ENCODE assay signal across 23 cellular contexts in genomic region chr5:134426362-134426761, GRCh38. TPM values are rescaled to one million over a fixed set of nuclear protein-coding genes. Genes with fewer than 3 reads are reported as not detected.
DNase-seq lines count a peak whose midpoint lies in the region; ATAC-seq, FAIRE-seq and TF ChIP-seq lines count a peak whose summit lies in the region.
"Had no signal": no experiment of that assay in that cellular context is flagged by ENCODE, and none has a peak within 500 bp of the region (broad histone marks: within the 10 kb centered on the region; RNA-seq: fewer than 3 reads in every experiment).

No MANE protein-coding gene starts in this region.

- no peak overlapping the region for H2BK15ac ChIP-seq in mesendoderm (replicated peaks; ENCODE audit: low read depth)

- H3K56ac ChIP-seq in mesendoderm (ENCODE audit: low read length) = no peak overlapping the region

- H3K79me1 ChIP-seq in mesendoderm (ENCODE audit: low read length) = no peaks in the 10 kb centered on the region

- intact Hi-C loops in K562 (cut with micrococcal nuclease) = no loop called here
- intact Hi-C loops in spleen (cut with DNase I; ENCODE audit: low total_unique reads) = no loop called here

- H3K27ac ChIP-seq in HUES6 (ENCODE audit: low read depth, low read length) = 0 out of 2 replicates have a peak overlapping the region, but pooled peaks have one; percentile 36
- H3K27ac ChIP-seq in K562 (ENCODE audit: extremely low read depth, low read depth, low read length) = no peak overlapping the region
- H3K27ac ChIP-seq in spleen = no peak overlapping the region
- H3K27ac ChIP-seq in mesendoderm (ENCODE audit: low read depth, low read length) = no peak overlapping the region
- H3K27ac ChIP-seq: 22Rv1, A549, C4-2B had no signal

- H3K4me2 ChIP-seq in K562 (ENCODE audit: insufficient read depth, low read length) (no peak overlapping the region), mesendoderm (ENCODE audit: low read length) (no peak overlapping the region)
- H3K4me2 ChIP-seq: A549 had no signal

- no peak overlapping the region for H4K5ac ChIP-seq in mesendoderm (ENCODE audit: low read length)

- no peak for FAIRE-seq in K562 (lab: Jason Lieb, UNC)
- FAIRE-seq: A549, GM12892, GM18507, H54 had no signal

- no peak for TF ChIP-seq RAD21 in K562 (CRISPR knock-in tag; conservative IDR thresholded peaks at IDR 0.05 in 1 of 2, IDR thresholded peaks at IDR 0.05 in 1 of 2)

- peaks cover 26% of the 10 kb centered on the region for H3K4me1 ChIP-seq in HUES6 (ENCODE audit: control insufficient read depth, insufficient read depth, low read length)
- H3K4me1 ChIP-seq in K562 (replicated peaks in 1 of 2; ENCODE audit: control insufficient read depth in 2 of 2, insufficient read depth in 2 of 2, low read length in 2 of 2) = no peaks in the 10 kb centered on the region
- no peaks in the 10 kb centered on the region for H3K4me1 ChIP-seq in spleen
- peaks cover 8% of the 10 kb centered on the region for H3K4me1 ChIP-seq in mesendoderm (ENCODE audit: control insufficient read depth, low read depth, low read length)
- H3K4me1 ChIP-seq: A549 had no signal

- BruUV-seq in K562 (replicated peaks; lab: Mats Ljungman, UMichigan) = no TSS peak

- TF ChIP-seq EP300 in K562 (IDR thresholded peaks at IDR 0.05; ENCODE audit: low read length) = no peak

- ATAC-seq in K562 = 0 out of 3 replicates have a peak, but pooled peaks have one; percentile 40
- ATAC-seq in HG03095 (IDR thresholded peaks at IDR 0.05; ENCODE audit: unreplicated experiment) = no peak
- ATAC-seq: A549 had no signal

- H3K4me3 ChIP-seq in HUES6 (ENCODE audit: low read depth, low read length) = no peak overlapping the region
- no peak overlapping the region for H3K4me3 ChIP-seq in K562
- H3K4me3 ChIP-seq in spleen = no peak overlapping the region
- H3K4me3 ChIP-seq in mesendoderm (ENCODE audit: low read length) = no peak overlapping the region
- no peak overlapping the region for H3K4me3 ChIP-seq in H7 (ENCODE audit: insufficient read depth, low read depth, low read length)
- H3K4me3 ChIP-seq: A549 had no signal

- in situ Hi-C loops in K562 (cut with MboI) = no loop called here

- H2BK5ac ChIP-seq in mesendoderm (ENCODE audit: low read length) = no peak overlapping the region

- H3K36me3 ChIP-seq in HUES6 (ENCODE audit: control insufficient read depth, insufficient read depth, low read length) (no peaks in the 10 kb centered on the region), K562 (ENCODE audit: control insufficient read depth, insufficient read depth, low read length) (no peaks in the 10 kb centered on the region), spleen (no peaks in the 10 kb centered on the region), mesendoderm (ENCODE audit: control insufficient read depth, insufficient read depth, low read length) (no peaks in the 10 kb centered on the region), H7 (replicated peaks; ENCODE audit: control insufficient read depth, insufficient read depth, low read length) (no peaks in the 10 kb centered on the region)

- H3K23ac ChIP-seq in mesendoderm (ENCODE audit: low read length) = no peak overlapping the region

- no peak overlapping the region for H2AK5ac ChIP-seq in mesendoderm (ENCODE audit: low read length)

- CTCF ChIA-PET in K562 (lab: Yijun Ruan, JAX; ENCODE audit: low intra/inter-chr PET ratio) = no interaction called here

- H4K8ac ChIP-seq in mesendoderm (ENCODE audit: low read depth, low read length) = no peak overlapping the region

- H3K27me3 ChIP-seq in HUES6 (ENCODE audit: control insufficient read depth, insufficient read depth, low read length) (no peaks in the 10 kb centered on the region), K562 (ENCODE audit: control insufficient read depth in 2 of 2, insufficient read depth in 2 of 2, low read length in 2 of 2) (no peaks in the 10 kb centered on the region), spleen (replicated peaks in 1 of 7) (no peaks in the 10 kb centered on the region), mesendoderm (ENCODE audit: insufficient read depth, low read length, poor library complexity) (no peaks in the 10 kb centered on the region), H7 (ENCODE audit: control insufficient read depth, insufficient read depth, low read length) (no peaks in the 10 kb centered on the region)

- H3K4ac ChIP-seq in mesendoderm (ENCODE audit: low read depth, low read length) = no peak overlapping the region

- POLR2A ChIA-PET in K562 (lab: Yijun Ruan, JAX) = interaction anchor here (0.6 to 1.2 kb wide), 3 partner anchors 9 to 37 kb away, joined by 3 to 5 read pairs (median 3); no protein-coding TSS in a partner anchor

- no peak overlapping the region for H2AFZ ChIP-seq in K562 (ENCODE audit: low read depth, low read length)

- no peaks in the 10 kb centered on the region for H3K9me1 ChIP-seq in K562 (ENCODE audit: control insufficient read depth, insufficient read depth, low read length)

- H3K9me3 ChIP-seq in HUES6 (ENCODE audit: control insufficient read depth, insufficient read depth, low read depth, low read length) (no peaks in the 10 kb centered on the region), K562 (replicated peaks; ENCODE audit: control insufficient read depth, insufficient read depth, low read depth, low read length) (no peaks in the 10 kb centered on the region), spleen (no peaks in the 10 kb centered on the region)
- H3K9me3 ChIP-seq: A549 had no signal

- H4K20me1 ChIP-seq in K562 (replicated peaks; ENCODE audit: control insufficient read depth, insufficient read depth, low read length) = no peaks in the 10 kb centered on the region

- H2BK120ac ChIP-seq in mesendoderm (ENCODE audit: low read depth, low read length) = no peak overlapping the region

- 4% methylated on average over 7 of the region's 7 CpGs for WGBS in K562 (ENCODE audit: insufficient coverage, low coverage, missing lambda C conversion rate)
- 87 to 96% (median 93%) methylated on average over 7 of the region's 7 CpGs for WGBS in spleen, 5 donors
- WGBS in mesendoderm (ENCODE audit: extremely low coverage, insufficient coverage, low lambda C conversion rate) = no CpG with 5 or more reads among the region's 7 CpGs

- H3K9ac ChIP-seq in HUES6 (ENCODE audit: low read length) = no peak overlapping the region
- H3K9ac ChIP-seq in K562 (ENCODE audit: insufficient read depth in 1 of 2, low read depth in 2 of 2, low read length in 2 of 2) = no peak overlapping the region
- no peak overlapping the region for H3K9ac ChIP-seq in mesendoderm (ENCODE audit: low read length)

- H3K18ac ChIP-seq in mesendoderm (ENCODE audit: low read length) = no peak overlapping the region

- no peak for TF ChIP-seq POLR2A in K562 (conservative IDR thresholded peaks at IDR 0.05)
- no peak for TF ChIP-seq POLR2A in spleen (IDR thresholded peaks at IDR 0.05)

- no peak for TF ChIP-seq CTCF in K562 (IDR thresholded peaks at IDR 0.05 in 2 of 3, conservative IDR thresholded peaks at IDR 0.05 in 1 of 3; ENCODE audit: insufficient read depth in 2 of 3, low read depth in 1 of 3, low read length in 3 of 3)
- no peak for TF ChIP-seq CTCF in spleen (IDR thresholded peaks at IDR 0.05 in 8 of 11, conservative IDR thresholded peaks at IDR 0.05 in 3 of 11)

- no peaks in the 10 kb centered on the region for H3K79me2 ChIP-seq in K562 (ENCODE audit: control insufficient read depth, insufficient read depth, low read length)
- H3K79me2 ChIP-seq in mesendoderm (ENCODE audit: control insufficient read depth, insufficient read depth, low read length) = no peaks in the 10 kb centered on the region

- peak; percentile 56 for DNase-seq in NCI-H82 (lab: John Stamatoyannopoulos, UW)
- no peak for DNase-seq in NCI-H82 treated with DMSO at 0.1 percent for 48 hours (lab: John Stamatoyannopoulos, UW; ENCODE audit: unreplicated experiment)
- DNase-seq in K562 (ENCODE audit: extremely low read depth in 1 of 4, low spot score in 3 of 4) = no peak
- peak; percentile 44 for DNase-seq in spleen
- no peak for DNase-seq in mesendoderm
- no peak for DNase-seq in H7
- DNase-seq: AML-193; CD4-positive, alpha-beta memory T cell; DMS153; DMS79; GDM1; HFFc6; IMR-90; Karpas-422; KBM-7 had no signal

RNA-seq across cellular contexts. Expression of gene CDKN2AIPNL, which starts 14.7 kb away (rescaled TPM):
- 12.4 and 12.8 TPM in 2 replicates for total RNA-seq in K562 (2011; cell fraction: chromatin; rRNA removed; ENCODE audit: low replicate concordance)
- total RNA-seq in K562 (2011; cell fraction: nucleolus; rRNA removed) = 12.2 and 14.0 TPM in 2 replicates
- 21.9 and 23.2 TPM in 2 replicates for total RNA-seq in K562 (2011; cell fraction: nucleoplasm; rRNA removed)
- 46.4 and 90.0 TPM in 2 replicates for total RNA-seq in K562 (2014; rRNA removed)
- total RNA-seq in K562 (2014; rRNA removed; fragmentation: Illumina TruSeq; extraction: Trizol) = 40.7 and 45.5 TPM in 2 replicates
- total RNA-seq in K562 (2015; rRNA removed; fragmentation: Illumina TruSeq; extraction: Trizol) = 41.8 and 43.1 TPM in 2 replicates
- 40.0 and 42.1 TPM in 2 replicates for total RNA-seq in K562 (2021)
- 29.6 and 44.3 TPM in 2 replicates for polyA plus RNA-seq in K562 (2011; rRNA removed)
- polyA plus RNA-seq in K562 (2011; cell fraction: cytosol; rRNA removed) = 22.1 and 37.0 TPM in 2 replicates
- polyA plus RNA-seq in K562 (2011; cell fraction: nucleus; rRNA removed) = 10.8 and 15.7 TPM in 2 replicates
- polyA plus RNA-seq in K562 (2012) = 33.3 and 57.5 TPM in 2 replicates
- 39.2 and 42.2 TPM in 2 replicates for polyA plus RNA-seq in K562 (2014; fragmentation: Illumina TruSeq; extraction: Trizol)
- polyA plus RNA-seq in K562 (2014; fragmentation: Nextera tagmentation; extraction: Ambion mirVana) = 10 to 100 TPM; 19.9 to 30.7 TPM
- polyA plus RNA-seq in K562 (2014; rRNA removed) = 46.9 and 55.4 TPM in 2 replicates
- polyA minus RNA-seq in K562 (2011; rRNA and poly(A)+ RNA removed) = 15.6 and 16.0 TPM in 2 replicates
- polyA minus RNA-seq in K562 (2011; cell fraction: cytosol; rRNA and poly(A)+ RNA removed) = 12.5 and 12.6 TPM in 2 replicates
- polyA minus RNA-seq in K562 (2011; cell fraction: nucleus; rRNA and poly(A)+ RNA removed) = 5.3 and 10.7 TPM in 2 replicates
- total RNA-seq in spleen = 10 to 100 TPM; 13.1 to 16.5 (median 14.2) TPM
- 10 to 100 TPM; 24.5 to 42.7 (median 30.8) TPM for polyA plus RNA-seq in spleen
- 57.0 TPM for polyA plus RNA-seq in mesendoderm (2013, experiment 1 of 2)
- 58.8 TPM for polyA plus RNA-seq in mesendoderm (2013, experiment 2 of 2)
- 109 and 123 TPM in 2 replicates for total RNA-seq in H7 (2014; rRNA removed; shearing (Covaris generic))

RNA-seq across cellular contexts. Expression of gene UBE2B, which starts 55.0 kb away (rescaled TPM):
- 39.2 and 116 TPM in 2 replicates for total RNA-seq in K562 (2011; cell fraction: chromatin; rRNA removed; ENCODE audit: low replicate concordance)
- 17.2 and 18.7 TPM in 2 replicates for total RNA-seq in K562 (2011; cell fraction: nucleolus; rRNA removed)
- 47.7 and 64.6 TPM in 2 replicates for total RNA-seq in K562 (2011; cell fraction: nucleoplasm; rRNA removed)
- total RNA-seq in K562 (2014; rRNA removed) (8.4 and 13.1 TPM in 2 replicates), K562 (2014; rRNA removed; fragmentation: Illumina TruSeq; extraction: Trizol) (61.8 and 72.4 TPM in 2 replicates), K562 (2015; rRNA removed; fragmentation: Illumina TruSeq; extraction: Trizol) (37.8 and 40.0 TPM in 2 replicates), K562 (2021) (73.1 and 75.5 TPM in 2 replicates), spleen (100 to 1,000 TPM in 5 of 7 donors, 10 to 100 TPM in 2; 67.7 to 117 (median 102) TPM)
- polyA plus RNA-seq in K562 (2011; rRNA removed) (64.1 and 83.2 TPM in 2 replicates), K562 (2014; fragmentation: Illumina TruSeq; extraction: Trizol) (71.6 and 88.9 TPM in 2 replicates), K562 (2014; fragmentation: Nextera tagmentation; extraction: Ambion mirVana) (100 to 1,000 TPM; 165 to 198 TPM), K562 (2014; rRNA removed) (38.0 and 54.7 TPM in 2 replicates), spleen (100 to 1,000 TPM in 1 of 3 donors, 10 to 100 TPM in 2; 97.0 to 112 (median 98.7) TPM)
- 13.4 and 26.8 TPM in 2 replicates for polyA plus RNA-seq in K562 (2011; cell fraction: cytosol; rRNA removed)
- 16.4 and 23.7 TPM in 2 replicates for polyA plus RNA-seq in K562 (2011; cell fraction: nucleus; rRNA removed)
- polyA plus RNA-seq in K562 (2012) = 77.7 and 90.1 TPM in 2 replicates
- polyA minus RNA-seq in K562 (2011; rRNA and poly(A)+ RNA removed) = 23.5 and 30.8 TPM in 2 replicates
- polyA minus RNA-seq in K562 (2011; cell fraction: cytosol; rRNA and poly(A)+ RNA removed) = 32.7 and 42.6 TPM in 2 replicates
- 12.8 and 16.6 TPM in 2 replicates for polyA minus RNA-seq in K562 (2011; cell fraction: nucleus; rRNA and poly(A)+ RNA removed)
- 72.8 TPM for polyA plus RNA-seq in mesendoderm (2013, experiment 1 of 2)
- polyA plus RNA-seq in mesendoderm (2013, experiment 2 of 2) = 76.0 TPM
- 17.3 and 18.9 TPM in 2 replicates for total RNA-seq in H7 (2014; rRNA removed; shearing (Covaris generic))

RNA-seq across cellular contexts. Expression of gene CDKL3, which starts 59.4 kb away (rescaled TPM):
- total RNA-seq in K562 (2011; cell fraction: chromatin; rRNA removed; ENCODE audit: low replicate concordance) = 0.19 TPM in 1 of 2 replicates, not detected in the other
- total RNA-seq in K562 (2011; cell fraction: nucleolus; rRNA removed) = not detected in 2 replicates
- 0.66 and 0.92 TPM in 2 replicates for total RNA-seq in K562 (2011; cell fraction: nucleoplasm; rRNA removed)
- total RNA-seq in K562 (2014; rRNA removed) (0.23 and 0.65 TPM in 2 replicates), K562 (2014; rRNA removed; fragmentation: Illumina TruSeq; extraction: Trizol) (1.5 and 1.8 TPM in 2 replicates), K562 (2015; rRNA removed; fragmentation: Illumina TruSeq; extraction: Trizol) (0.51 and 1.1 TPM in 2 replicates), K562 (2021) (1.1 and 1.8 TPM in 2 replicates), spleen (1 to 10 TPM in 3 of 7 donors, under 1 TPM in 1, not detected in 3; 0.87 to 2.9 (median 1.3) TPM)
- polyA plus RNA-seq in K562 (2011; rRNA removed) (3.1 and 5.0 TPM in 2 replicates), K562 (2014; fragmentation: Illumina TruSeq; extraction: Trizol) (1.5 and 2.4 TPM in 2 replicates), K562 (2014; fragmentation: Nextera tagmentation; extraction: Ambion mirVana) (1 to 10 TPM; 3.3 to 3.9 TPM), K562 (2014; rRNA removed) (1.2 and 1.7 TPM in 2 replicates), spleen (1 to 10 TPM; 1.5 to 2.5 (median 2.5) TPM)
- polyA plus RNA-seq in K562 (2011; cell fraction: cytosol; rRNA removed) = 0.57 and 1.8 TPM in 2 replicates
- polyA plus RNA-seq in K562 (2011; cell fraction: nucleus; rRNA removed) = 2.6 and 4.1 TPM in 2 replicates
- polyA plus RNA-seq in K562 (2012) = 1.5 and 1.7 TPM in 2 replicates
- polyA minus RNA-seq in K562 (2011; rRNA and poly(A)+ RNA removed) = 0.49 and 0.96 TPM in 2 replicates
- polyA minus RNA-seq in K562 (2011; cell fraction: cytosol; rRNA and poly(A)+ RNA removed) = not detected in 2 replicates
- polyA minus RNA-seq in K562 (2011; cell fraction: nucleus; rRNA and poly(A)+ RNA removed) = 0.33 TPM in 1 of 2 replicates, not detected in the other
- polyA plus RNA-seq in mesendoderm (2013, experiment 1 of 2) = 1.6 TPM
- 1.4 TPM for polyA plus RNA-seq in mesendoderm (2013, experiment 2 of 2)
- total RNA-seq in H7 (2014; rRNA removed; shearing (Covaris generic)) = 3.7 and 3.9 TPM in 2 replicates

Comparison
In these comparisons a context has a peak if more than half of its experiments do, and no peak if none do; other contexts are left out.
1. DNase-seq: peak in NCI-H82 (single experiment) and spleen (single experiment); none in NCI-H82 treated with DMSO at 0.1 percent for 48 hours (single experiment), K562 (0 of 4), mesendoderm (single experiment) and H7 (single experiment).